ENCODE assay signal across 7 cellular contexts in the genomic region with DNA sequence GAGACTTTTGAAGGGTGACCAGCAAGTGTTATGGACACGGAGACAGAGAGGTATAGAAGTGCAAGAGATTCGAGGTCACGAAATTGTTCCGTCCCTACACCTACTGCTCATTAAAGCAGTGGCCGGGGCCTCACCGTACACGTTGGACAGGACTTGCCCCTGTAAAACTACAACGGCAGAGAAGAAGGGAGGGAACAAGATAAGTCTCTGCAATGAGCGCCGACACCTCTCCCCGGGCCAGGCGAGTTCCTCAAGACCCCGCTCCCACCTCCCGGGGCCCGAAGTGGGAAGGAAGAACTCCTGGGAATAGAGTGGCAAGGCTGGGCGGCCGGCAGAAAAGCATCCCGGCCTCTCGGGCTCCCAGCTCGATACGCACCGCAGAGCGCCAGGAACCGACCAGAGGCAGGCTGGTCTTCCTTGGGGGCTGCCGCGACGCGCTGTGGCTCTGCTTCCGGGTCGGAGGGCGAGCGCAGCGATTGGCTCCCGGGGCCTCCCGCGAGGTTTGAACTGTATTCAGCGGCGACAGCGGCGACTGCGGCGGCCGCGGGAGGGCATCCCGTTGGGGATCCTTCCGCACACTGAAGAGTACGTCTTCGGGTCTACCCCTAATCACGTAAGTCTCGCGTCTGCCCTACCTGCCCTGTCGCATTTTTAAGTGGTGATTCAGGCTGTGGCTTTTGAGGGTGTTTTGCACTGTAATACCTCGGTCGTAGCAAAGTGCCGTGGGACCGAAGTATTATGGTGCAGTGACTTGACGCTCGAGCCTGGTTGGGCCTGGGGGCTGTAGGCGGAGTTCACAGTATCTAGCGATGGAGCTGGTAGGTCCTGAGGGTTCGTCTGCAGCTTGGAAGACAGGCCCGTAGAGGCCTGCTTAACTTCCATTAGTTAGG. TPM values are rescaled to one million over a fixed set of nuclear protein-coding genes. Genes with fewer than 3 reads are reported as not detected.
DNase-seq lines count a peak whose midpoint lies in the region; ATAC-seq, FAIRE-seq and TF ChIP-seq lines count a peak whose summit lies in the region.

A gene with protein sequence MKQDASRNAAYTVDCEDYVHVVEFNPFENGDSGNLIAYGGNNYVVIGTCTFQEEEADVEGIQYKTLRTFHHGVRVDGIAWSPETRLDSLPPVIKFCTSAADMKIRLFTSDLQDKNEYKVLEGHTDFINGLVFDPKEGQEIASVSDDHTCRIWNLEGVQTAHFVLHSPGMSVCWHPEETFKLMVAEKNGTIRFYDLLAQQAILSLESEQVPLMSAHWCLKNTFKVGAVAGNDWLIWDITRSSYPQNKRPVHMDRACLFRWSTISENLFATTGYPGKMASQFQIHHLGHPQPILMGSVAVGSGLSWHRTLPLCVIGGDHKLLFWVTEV (minus strand): TSS at position 441 of the 890 bp plus-strand sequence. CDS start 1,596 bp downstream, outside the sequence.
A gene with protein sequence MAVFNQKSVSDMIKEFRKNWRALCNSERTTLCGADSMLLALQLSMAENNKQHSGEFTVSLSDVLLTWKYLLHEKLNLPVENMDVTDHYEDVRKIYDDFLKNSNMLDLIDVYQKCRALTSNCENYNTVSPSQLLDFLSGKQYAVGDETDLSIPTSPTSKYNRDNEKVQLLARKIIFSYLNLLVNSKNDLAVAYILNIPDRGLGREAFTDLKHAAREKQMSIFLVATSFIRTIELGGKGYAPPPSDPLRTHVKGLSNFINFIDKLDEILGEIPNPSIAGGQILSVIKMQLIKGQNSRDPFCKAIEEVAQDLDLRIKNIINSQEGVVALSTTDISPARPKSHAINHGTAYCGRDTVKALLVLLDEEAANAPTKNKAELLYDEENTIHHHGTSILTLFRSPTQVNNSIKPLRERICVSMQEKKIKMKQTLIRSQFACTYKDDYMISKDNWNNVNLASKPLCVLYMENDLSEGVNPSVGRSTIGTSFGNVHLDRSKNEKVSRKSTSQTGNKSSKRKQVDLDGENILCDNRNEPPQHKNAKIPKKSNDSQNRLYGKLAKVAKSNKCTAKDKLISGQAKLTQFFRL (plus strand): TSS at position 510 of the 890 bp plus-strand sequence. CDS start 3,706 bp downstream, outside the sequence.

- no peaks in the 10 kb centered on the region for H3K9me3 ChIP-seq in astrocyte (ENCODE audit: insufficient read depth, low read depth, low read length)

- peaks cover 8% of the 10 kb centered on the region for H3K4me1 ChIP-seq in astrocyte (ENCODE audit: insufficient read depth, low read length)
- H3K4me1 ChIP-seq in rectal smooth muscle tissue (ENCODE audit: control insufficient read depth, insufficient read depth, low read length): peaks cover 4% of the 10 kb centered on the region

- peak within 1 kb of the TSS; percentile 60 for H3K27ac Mint-ChIP-seq in astrocyte (ENCODE audit: unreplicated experiment)

- H3K4me2 ChIP-seq in astrocyte (ENCODE audit: low read length): peak within 1 kb of the TSS; percentile 90

- H3K27ac ChIP-seq in astrocyte (ENCODE audit: low read depth, low read length) (peak within 1 kb of the TSS; percentile 88), rectal smooth muscle tissue (ENCODE audit: low read depth, low read length) (peak within 1 kb of the TSS; percentile 76)

- no peaks in the 10 kb centered on the region for H3K36me3 Mint-ChIP-seq in astrocyte (ENCODE audit: low read depth, unreplicated experiment)

- H3K36me3 ChIP-seq in astrocyte (ENCODE audit: insufficient read depth, low read length) (peaks cover 15% of the 10 kb centered on the region), rectal smooth muscle tissue (ENCODE audit: control insufficient read depth, insufficient read depth, low read length) (no peaks in the 10 kb centered on the region)

- peak within 1 kb of the TSS; percentile 97 for H3K4me3 ChIP-seq in astrocyte (ENCODE audit: insufficient read depth, low read depth, low read length)
- H3K4me3 ChIP-seq in rectal smooth muscle tissue (ENCODE audit: low read length): peak within 1 kb of the TSS; percentile 85

- FAIRE-seq in astrocyte (lab: Jason Lieb, UNC): no peak

- no peak for TF ChIP-seq CTCF in astrocyte (IDR thresholded peaks at IDR 0.05; ENCODE audit: insufficient read depth, low read depth, low read length)

- no peaks in the 10 kb centered on the region for H3K27me3 Mint-ChIP-seq in astrocyte (ENCODE audit: low read depth, unreplicated experiment)

- DNase-seq in NCI-H187 treated with DMSO at 0.1 percent for 48 hours (lab: John Stamatoyannopoulos, UW): peak; percentile 47
- DNase-seq in astrocyte (ENCODE audit: low read depth): peak; percentile 76
- peak; percentile 85 for DNase-seq in hepatic stellate cell (ENCODE audit: low spot score)

- no peaks in the 10 kb centered on the region for H3K9me3 Mint-ChIP-seq in astrocyte (ENCODE audit: unreplicated experiment)

- intact Hi-C loops in T-helper 2 cell treated with Interferon-gamma antibody and Interleukin-4, amounts not matched to agents 100 ng/mL and 5 ng/mL, for 36 hours (cut with micrococcal nuclease): loop anchor here (1.0 to 10.0 kb wide), 7 partner anchors 47 to 364 kb away; a partner anchor contains a TSS

- peak within 1 kb of the TSS; percentile 93 for H3K4me3 Mint-ChIP-seq in astrocyte (ENCODE audit: unreplicated experiment)

- H3K9ac ChIP-seq in astrocyte (ENCODE audit: low read length) (peak within 1 kb of the TSS; percentile 93), rectal smooth muscle tissue (ENCODE audit: low read length) (peak within 1 kb of the TSS; percentile 58)

- no peaks in the 10 kb centered on the region for H4K20me1 ChIP-seq in astrocyte (ENCODE audit: insufficient read depth, low read length)

- no peaks in the 10 kb centered on the region for H3K27me3 ChIP-seq in astrocyte (ENCODE audit: insufficient read depth, low read length)
- no peaks in the 10 kb centered on the region for H3K27me3 ChIP-seq in rectal smooth muscle tissue (ENCODE audit: control insufficient read depth, insufficient read depth, low read length)

- peaks cover 40% of the 10 kb centered on the region for H3K79me2 ChIP-seq in astrocyte (ENCODE audit: insufficient read depth, low read length)

- peaks cover 7% of the 10 kb centered on the region for H3K4me1 Mint-ChIP-seq in astrocyte (ENCODE audit: low read depth, unreplicated experiment)

- ATAC-seq in GM18499 (IDR thresholded peaks at IDR 0.05; ENCODE audit: insufficient read depth, unreplicated experiment) (peak; percentile 90), HG02938 (IDR thresholded peaks at IDR 0.05; ENCODE audit: unreplicated experiment) (peak; percentile 93)

- peak within 1 kb of the TSS; percentile 99 for H2AFZ ChIP-seq in astrocyte (ENCODE audit: low read depth, low read length)

RNA-seq across cellular contexts. Expression of the first gene that starts in this region (rescaled TPM):
- total RNA-seq in T-helper 2 cell treated with Interferon-gamma antibody and Interleukin-4, amounts not matched to agents 100 ng/mL and 5 ng/mL, for 36 hours: 62.6 and 65.0 TPM in 2 replicates
- 23.1 and 27.2 TPM in 2 replicates for total RNA-seq in astrocyte

RNA-seq across cellular contexts. Expression of the second gene that starts in this region (rescaled TPM):
- total RNA-seq in T-helper 2 cell treated with Interferon-gamma antibody and Interleukin-4, amounts not matched to agents 100 ng/mL and 5 ng/mL, for 36 hours: 27.7 and 28.9 TPM in 2 replicates
- 4.5 and 5.8 TPM in 2 replicates for total RNA-seq in astrocyte

Comparison
In these comparisons a context has a peak if more than half of its experiments do, and no peak if none do; other contexts are left out.
1. Peak in every context shown above with its lines: DNase-seq, ATAC-seq, H3K4me3 ChIP-seq and H3K27ac ChIP-seq.